ENCODE assay signal across 26 cellular contexts in the genomic region with DNA sequence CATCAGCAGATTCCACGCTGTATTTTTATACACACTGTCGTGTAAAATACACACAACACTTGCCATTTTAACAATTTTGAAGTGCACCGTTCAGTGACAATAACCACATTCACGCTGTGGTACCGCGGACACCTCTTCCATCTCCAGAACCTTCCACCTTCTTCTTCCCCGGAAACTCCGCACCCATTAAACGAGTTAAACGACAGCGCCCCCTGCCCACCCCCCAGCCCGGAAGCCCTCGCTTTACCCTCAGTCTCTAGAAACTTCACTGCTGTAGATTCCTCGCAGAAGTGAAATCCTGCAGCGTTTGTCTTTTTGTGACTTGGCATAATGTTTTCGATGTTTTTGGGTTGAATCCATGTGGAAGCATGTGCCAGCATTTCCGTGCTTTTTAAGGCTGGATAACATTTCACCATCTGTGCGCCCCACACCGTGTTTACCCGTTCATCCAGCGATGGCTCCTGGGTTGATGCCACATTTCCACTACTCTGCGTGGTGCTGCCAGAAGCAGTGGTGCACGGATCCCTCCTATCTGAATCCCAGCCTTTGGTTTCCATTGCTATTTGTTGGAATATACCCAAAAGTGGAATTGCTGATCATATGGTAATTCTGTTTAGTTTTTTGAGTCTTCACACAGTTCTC. TPM values are rescaled to one million over a fixed set of nuclear protein-coding genes. Genes with fewer than 3 reads are reported as not detected.
DNase-seq lines count a peak whose midpoint lies in the region; ATAC-seq, FAIRE-seq and TF ChIP-seq lines count a peak whose summit lies in the region.
"Had no signal": no experiment of that assay in that cellular context is flagged by ENCODE, and none has a peak within 500 bp of the region (broad histone marks: within the 10 kb centered on the region; RNA-seq: fewer than 3 reads in every experiment).

No MANE protein-coding gene starts in this region.

- no peak overlapping the region for H3K4me3 ChIP-seq in GM23338
- no peak overlapping the region for H3K4me3 ChIP-seq in K562
- peak overlapping the region; percentile 31 to 32 for H3K4me3 ChIP-seq in testis
- H3K4me3 ChIP-seq: psoas muscle, sigmoid colon had no signal

- H3K4me3 Mint-ChIP-seq in GM23338: no peak overlapping the region
- H3K4me3 Mint-ChIP-seq: activated CD4-positive, alpha-beta memory T cell treated with anti-CD3 and anti-CD28 coated beads for 36 hours; activated naive CD4-positive, alpha-beta T cell treated with anti-CD3 and anti-CD28 coated beads for 36 hours; immature natural killer cell had no signal

- H4K20me1 ChIP-seq in GM23338 (replicated peaks; ENCODE audit: insufficient read depth): no peaks in the 10 kb centered on the region
- no peaks in the 10 kb centered on the region for H4K20me1 ChIP-seq in K562 (replicated peaks; ENCODE audit: control insufficient read depth, insufficient read depth, low read length)

- CTCF ChIA-PET in K562 (lab: Yijun Ruan, JAX; ENCODE audit: low intra/inter-chr PET ratio): interaction anchor here (0.6 kb wide), 1 partner anchor 837 kb away, joined by 3 read pairs; no protein-coding TSS in a partner anchor

- WGBS in K562 (ENCODE audit: insufficient coverage, low coverage, missing lambda C conversion rate): 8% methylated on average over 23 of the region's 23 CpGs
- 33 to 44% methylated on average over 23 of the region's 23 CpGs for WGBS in testis, 2 donors

- H3K4me1 Mint-ChIP-seq in GM23338: peaks cover 4% of the 10 kb centered on the region; the same call in 2 of the 3 replicates

- H3K9me2 ChIP-seq in GM23338 (ENCODE audit: insufficient read depth): no peaks in the 10 kb centered on the region

- no peaks in the 10 kb centered on the region for H3F3A ChIP-seq in GM23338 (replicated peaks; ENCODE audit: low read depth)

- peak; percentile 57 to 66 for TF ChIP-seq CTCF in GM23338 (conservative IDR thresholded peaks at IDR 0.05; ENCODE audit: low read depth in 2 of 2)
- TF ChIP-seq CTCF in K562 (IDR thresholded peaks at IDR 0.05 in 2 of 3, conservative IDR thresholded peaks at IDR 0.05 in 1 of 3; ENCODE audit: insufficient read depth in 2 of 3, low read depth in 1 of 3, low read length in 3 of 3): peak; percentile 18 to 47 (median 44); a peak in 2 of 6 replicates
- TF ChIP-seq CTCF in testis (IDR thresholded peaks at IDR 0.05): no peak

- in situ Hi-C loops in K562 (cut with MboI): loop anchor here (25.0 kb wide), 1 partner anchor 828 kb away; no protein-coding TSS in a partner anchor

- H3K36me3 ChIP-seq in GM23338 (ENCODE audit: insufficient read depth) (no peaks in the 10 kb centered on the region), K562 (ENCODE audit: control insufficient read depth, insufficient read depth, low read length) (no peaks in the 10 kb centered on the region), testis (ENCODE audit: low read depth, missing control alignments) (no peaks in the 10 kb centered on the region)
- H3K36me3 ChIP-seq: sigmoid colon had no signal

- TF ChIP-seq RAD21 in K562 (CRISPR knock-in tag; conservative IDR thresholded peaks at IDR 0.05 in 1 of 2, IDR thresholded peaks at IDR 0.05 in 1 of 2): peak in 1 of 2 experiments; percentile 24; a peak in 2 of 4 replicates

- ATAC-seq in GM23338 (peak; percentile 75), K562 (peak; percentile 79), GM19395 (IDR thresholded peaks at IDR 0.05; ENCODE audit: unreplicated experiment) (no peak)
- ATAC-seq: psoas muscle had no signal

- H3K9ac ChIP-seq in K562 (ENCODE audit: insufficient read depth in 1 of 2, low read depth in 2 of 2, low read length in 2 of 2): peak overlapping the region in 1 of 2 experiments; percentile 58; a peak in 1 of 4 replicates

- H3K9me3 ChIP-seq in K562 (replicated peaks; ENCODE audit: control insufficient read depth, insufficient read depth, low read depth, low read length) (no peaks in the 10 kb centered on the region), testis (no peaks in the 10 kb centered on the region)
- H3K9me3 ChIP-seq: psoas muscle, sigmoid colon had no signal

- H3K27ac ChIP-seq in GM23338 (ENCODE audit: low read depth) (no peak overlapping the region), K562 (ENCODE audit: extremely low read depth, low read depth, low read length) (no peak overlapping the region), testis (peak overlapping the region; percentile 48 to 82)
- H3K27ac ChIP-seq: psoas muscle, sigmoid colon had no signal

- no peaks in the 10 kb centered on the region for H3K36me3 Mint-ChIP-seq in GM23338 (ENCODE audit: low read depth)
- H3K36me3 Mint-ChIP-seq: activated CD4-positive, alpha-beta memory T cell treated with anti-CD3 and anti-CD28 coated beads for 36 hours; immature natural killer cell had no signal

- no peak overlapping the region for H3K4me2 ChIP-seq in GM23338
- H3K4me2 ChIP-seq in K562 (ENCODE audit: insufficient read depth, low read length): peak overlapping the region; percentile 62

- no peak for TF ChIP-seq POLR2A in K562 (conservative IDR thresholded peaks at IDR 0.05)
- no peak for TF ChIP-seq POLR2A in testis (IDR thresholded peaks at IDR 0.05)

- peak; percentile 63 for FAIRE-seq in K562 (lab: Jason Lieb, UNC)
- FAIRE-seq: endothelial cell of umbilical vein, G401.6, RCC 7860 had no signal

- H3K79me2 ChIP-seq in GM23338 (replicated peaks; ENCODE audit: insufficient read depth) (no peaks in the 10 kb centered on the region), K562 (ENCODE audit: control insufficient read depth, insufficient read depth, low read length) (no peaks in the 10 kb centered on the region)

- BruUV-seq in K562 (replicated peaks; lab: Mats Ljungman, UMichigan): no TSS peak

- no peak overlapping the region for H3K27ac Mint-ChIP-seq in GM23338
- H3K27ac Mint-ChIP-seq: activated CD4-positive, alpha-beta memory T cell treated with anti-CD3 and anti-CD28 coated beads for 36 hours; activated naive CD4-positive, alpha-beta T cell treated with anti-CD3 and anti-CD28 coated beads for 36 hours; immature natural killer cell had no signal

- intact Hi-C loops in K562 (cut with micrococcal nuclease): no loop called here
- intact Hi-C loops in testis (cut with DNase I; ENCODE audit: low total_unique reads): no loop called here

- no peaks in the 10 kb centered on the region; the same call in 2 of the 3 replicates for H3K9me3 Mint-ChIP-seq in GM23338
- H3K9me3 Mint-ChIP-seq: activated naive CD4-positive, alpha-beta T cell treated with anti-CD3 and anti-CD28 coated beads for 36 hours had no signal

- H3K4me1 ChIP-seq in GM23338 (ENCODE audit: insufficient read depth) (no peaks in the 10 kb centered on the region), K562 (replicated peaks in 1 of 2; ENCODE audit: control insufficient read depth in 2 of 2, insufficient read depth in 2 of 2, low read length in 2 of 2) (peaks cover 0 to 6% of the 10 kb centered on the region in 2 experiments; a peak in 3 of 5 replicates), testis (peaks cover 6% of the 10 kb centered on the region)
- H3K4me1 ChIP-seq: psoas muscle, sigmoid colon had no signal

- H3K27me3 ChIP-seq in GM23338 (ENCODE audit: insufficient read depth) (no peaks in the 10 kb centered on the region), K562 (ENCODE audit: control insufficient read depth in 2 of 2, insufficient read depth in 2 of 2, low read length in 2 of 2) (peaks cover 11 to 32% of the 10 kb centered on the region in 2 experiments), testis (no peaks in the 10 kb centered on the region)
- H3K27me3 ChIP-seq: sigmoid colon had no signal

- POLR2A ChIA-PET in K562 (lab: Yijun Ruan, JAX): no interaction called here

- DNase-seq in GM23338 (ENCODE audit: low spot score) (peak; percentile 54), K562 (ENCODE audit: extremely low read depth in 1 of 4, low spot score in 3 of 4) (peak in 2 of 4 experiments; percentile 19 to 26), inferior parietal cortex (ENCODE audit: extremely low spot score) (peak; percentile 32), testis (peak; percentile 51), islet precursor cell (no peak), NOMO-1 treated with DMSO at 0.1 percent for 48 hours (lab: John Stamatoyannopoulos, UW; ENCODE audit: unreplicated experiment) (no peak), nucleus accumbens (lab: John Stamatoyannopoulos, UW) (no peak)
- DNase-seq: activated CD4-positive, alpha-beta memory T cell treated with anti-CD3 and anti-CD28 coated beads for 36 hours; activated CD4-positive, alpha-beta T cell treated with anti-CD3 and anti-CD28 coated beads for 1 hour; activated naive CD4-positive, alpha-beta T cell treated with anti-CD3 and anti-CD28 coated beads for 36 hours; cerebellar nuclear complex; COR-L47; hypothalamus; immature natural killer cell; IMR-90; NCI-H526; psoas muscle; SHP77 treated with DMSO at 0.1 percent for 48 hours; sigmoid colon; stimulated activated CD4-positive, alpha-beta T cell treated with anti-CD3 and anti-CD28 coated beads, Interleukin-12 subunit alpha, Interleukin-12 subunit beta, amount 100 ng/mL, for 4 hours; stimulated activated CD4-positive, alpha-beta T cell treated with anti-CD3 and anti-CD28 coated beads, Interleukin-2, amount 100 ng/mL, for 48 hours; trophoblast cell had no signal

- no peak overlapping the region; the same call in 1 of the 2 replicates for H2AFZ ChIP-seq in GM23338
- peak overlapping the region; percentile 69 for H2AFZ ChIP-seq in K562 (ENCODE audit: low read depth, low read length)

- H3K27me3 Mint-ChIP-seq in GM23338 (ENCODE audit: insufficient read depth, low read depth, poor library complexity): peaks cover 3% of the 10 kb centered on the region

- no peak for TF ChIP-seq EP300 in K562 (IDR thresholded peaks at IDR 0.05; ENCODE audit: low read length)

- no peaks in the 10 kb centered on the region for H3K9me1 ChIP-seq in K562 (ENCODE audit: control insufficient read depth, insufficient read depth, low read length)

RNA-seq across cellular contexts. Expression of a gene that starts 32.1 kb away (rescaled TPM):
- total RNA-seq in GM23338 (2014; rRNA removed; shearing (Covaris generic)): 15.0 and 18.4 TPM in 2 replicates
- 39.5 and 41.9 TPM in 2 replicates for polyA plus RNA-seq in GM23338 (2016; fragmentation: Nextera tagmentation; extraction: Ambion mirVana)
- 46.2 and 62.9 TPM in 2 replicates for total RNA-seq in K562 (2011; cell fraction: chromatin; rRNA removed; ENCODE audit: low replicate concordance)
- 25.7 and 27.0 TPM in 2 replicates for total RNA-seq in K562 (2011; cell fraction: nucleolus; rRNA removed)
- 33.0 and 41.0 TPM in 2 replicates for total RNA-seq in K562 (2011; cell fraction: nucleoplasm; rRNA removed)
- total RNA-seq in K562 (2014; rRNA removed): 12.8 and 12.9 TPM in 2 replicates
- 19.6 and 23.4 TPM in 2 replicates for total RNA-seq in K562 (2014; rRNA removed; fragmentation: Illumina TruSeq; extraction: Trizol)
- 19.4 and 19.9 TPM in 2 replicates for total RNA-seq in K562 (2015; rRNA removed; fragmentation: Illumina TruSeq; extraction: Trizol)
- total RNA-seq in K562 (2021): 18.4 and 21.3 TPM in 2 replicates
- polyA plus RNA-seq in K562 (2011; rRNA removed): 21.1 and 28.3 TPM in 2 replicates
- 12.3 and 19.7 TPM in 2 replicates for polyA plus RNA-seq in K562 (2011; cell fraction: cytosol; rRNA removed)
- polyA plus RNA-seq in K562 (2011; cell fraction: nucleus; rRNA removed): 36.1 and 37.8 TPM in 2 replicates
- 19.3 and 26.1 TPM in 2 replicates for polyA plus RNA-seq in K562 (2012)
- 19.2 and 21.8 TPM in 2 replicates for polyA plus RNA-seq in K562 (2014; fragmentation: Illumina TruSeq; extraction: Trizol)
- polyA plus RNA-seq in K562 (2014; fragmentation: Nextera tagmentation; extraction: Ambion mirVana): 10 to 100 TPM; 54.5 to 55.9 TPM
- polyA plus RNA-seq in K562 (2014; rRNA removed): 17.5 and 30.7 TPM in 2 replicates
- 20.6 and 22.0 TPM in 2 replicates for polyA minus RNA-seq in K562 (2011; rRNA and poly(A)+ RNA removed)
- 6.6 and 9.2 TPM in 2 replicates for polyA minus RNA-seq in K562 (2011; cell fraction: cytosol; rRNA and poly(A)+ RNA removed)
- polyA minus RNA-seq in K562 (2011; cell fraction: nucleus; rRNA and poly(A)+ RNA removed): 12.8 and 15.7 TPM in 2 replicates
- total RNA-seq in testis: 10 to 100 TPM; 18.0 to 25.8 TPM
- polyA plus RNA-seq in testis (ENCODE audit: insufficient read depth, low read depth, low replicate concordance): 30.5 TPM

Comparison
In these comparisons a context has a peak if more than half of its experiments do, and no peak if none do; other contexts are left out.
1. DNase-seq: peak in GM23338 (single experiment), inferior parietal cortex (single experiment) and testis (single experiment); none in islet precursor cell (single experiment), NOMO-1 treated with DMSO at 0.1 percent for 48 hours (single experiment) and nucleus accumbens (0 of 56).
2. H3K27ac ChIP-seq: peak in testis (2 of 2); none in GM23338 (single experiment) and K562 (single experiment).
3. H3K4me3 ChIP-seq: peak in testis (2 of 2); none in GM23338 (single experiment) and K562 (single experiment).
4. CTCF ChIP-seq: peak in GM23338 (2 of 2) and K562 (3 of 3); none in testis (0 of 3).